In genomic region chr16:70754874-70755600, GRCh38 we compare ENCODE assay signal across 1 cellular context.
TF ChIP-seq lines count a peak whose summit lies in the region.

No MANE protein-coding gene starts in this region.

TF ChIP-seq in K562, 482 proteins besides CTCF, POLR2A, EP300 and RAD21 (continued from another document):
- TF ChIP-seq TFE3 (CRISPR knock-in tag; IDR thresholded peaks at IDR 0.05) = peak; percentile 57
